Comparison of ENCODE assay signal across 13 cellular contexts in the genomic region with DNA sequence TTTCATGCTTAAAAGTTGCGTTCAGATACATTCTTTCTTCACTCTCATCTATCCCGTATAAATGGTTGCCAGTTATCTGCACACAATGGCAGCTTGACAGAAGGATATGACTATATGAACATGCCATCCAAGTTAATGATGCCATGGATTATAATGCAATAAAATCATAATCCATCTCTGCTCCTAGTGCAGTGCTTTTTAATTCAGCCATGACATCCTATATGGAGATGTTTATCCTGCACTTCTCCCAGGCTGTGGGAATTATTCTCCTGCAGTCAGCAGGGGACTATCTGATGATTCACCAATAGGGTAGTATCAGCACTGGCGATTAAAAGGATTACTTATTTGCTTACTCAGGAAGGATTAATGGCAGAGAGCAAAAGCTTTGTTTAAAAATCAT.
DNase-seq lines count a peak whose midpoint lies in the region; FAIRE-seq and TF ChIP-seq lines count a peak whose summit lies in the region.
"Had no signal": no experiment of that assay in that cellular context is flagged by ENCODE, and none has a peak within 500 bp of the region (broad histone marks: within the 10 kb centered on the region; RNA-seq: fewer than 3 reads in every experiment).

No MANE protein-coding gene starts in this region.

- peak overlapping the region; percentile 47 for H3K4me2 ChIP-seq in astrocyte (ENCODE audit: low read length)

- H3K27me3 Mint-ChIP-seq in astrocyte (ENCODE audit: low read depth, unreplicated experiment): peaks cover 3% of the 10 kb centered on the region
- H3K27me3 Mint-ChIP-seq: B cell had no signal

- H3K36me3 ChIP-seq in astrocyte (ENCODE audit: insufficient read depth, low read length): no peaks in the 10 kb centered on the region
- H3K36me3 ChIP-seq in kidney epithelial cell (ENCODE audit: control insufficient read depth, insufficient read depth, low read length): no peaks in the 10 kb centered on the region
- H3K36me3 ChIP-seq in left ventricle myocardium inferior: no peaks in the 10 kb centered on the region
- H3K36me3 ChIP-seq: gastroesophageal sphincter, tibial artery had no signal

- no peaks in the 10 kb centered on the region for H3K27me3 ChIP-seq in astrocyte (ENCODE audit: insufficient read depth, low read length)
- no peaks in the 10 kb centered on the region for H3K27me3 ChIP-seq in kidney epithelial cell (ENCODE audit: control insufficient read depth, insufficient read depth, low read length)
- no peaks in the 10 kb centered on the region for H3K27me3 ChIP-seq in left ventricle myocardium inferior (ENCODE audit: low read depth)
- H3K27me3 ChIP-seq: gastroesophageal sphincter, tibial artery had no signal

- H3K4me3 ChIP-seq in AG04449 (ENCODE audit: low read depth, low read length): no peak overlapping the region
- H3K4me3 ChIP-seq in astrocyte (ENCODE audit: insufficient read depth, low read depth, low read length): no peak overlapping the region
- H3K4me3 ChIP-seq in kidney epithelial cell (ENCODE audit: low read depth, low read length): no peak overlapping the region
- no peak overlapping the region for H3K4me3 ChIP-seq in left ventricle myocardium inferior
- H3K4me3 ChIP-seq: gastroesophageal sphincter, lung, tibial artery had no signal

- H3K9me3 ChIP-seq in astrocyte (ENCODE audit: insufficient read depth, low read depth, low read length) (no peaks in the 10 kb centered on the region), left ventricle myocardium inferior (replicated peaks) (no peaks in the 10 kb centered on the region)
- H3K9me3 ChIP-seq: gastroesophageal sphincter, tibial artery had no signal

- no peaks in the 10 kb centered on the region for H3K36me3 Mint-ChIP-seq in astrocyte (ENCODE audit: low read depth, unreplicated experiment)

- POLR2A ChIA-PET in AG04449 (lab: Yijun Ruan, JAX): interaction anchor here (0.6 kb wide), 1 partner anchor 81 kb away, joined by 3 read pairs; no protein-coding TSS in a partner anchor

- FAIRE-seq in astrocyte (lab: Jason Lieb, UNC): no peak

- H3K27ac Mint-ChIP-seq in astrocyte (ENCODE audit: unreplicated experiment): no peak overlapping the region
- H3K27ac Mint-ChIP-seq: B cell had no signal

- H3K9ac ChIP-seq in astrocyte (ENCODE audit: low read length): no peak overlapping the region

- CTCF ChIA-PET in AG04449 (lab: Yijun Ruan, JAX): interaction anchor here (0.9 kb wide), 1 partner anchor 9 kb away, joined by 3 read pairs; no protein-coding TSS in a partner anchor

- no peak overlapping the region for H3K27ac ChIP-seq in astrocyte (ENCODE audit: low read depth, low read length)
- H3K27ac ChIP-seq in left ventricle myocardium inferior (replicated peaks): no peak overlapping the region
- H3K27ac ChIP-seq: gastroesophageal sphincter, tibial artery had no signal

- TF ChIP-seq CTCF in AG04449 (IDR thresholded peaks at IDR 0.05; ENCODE audit: insufficient read depth, low read length, missing control alignments) (no peak), astrocyte (IDR thresholded peaks at IDR 0.05; ENCODE audit: insufficient read depth, low read depth, low read length) (no peak), kidney epithelial cell (IDR thresholded peaks at IDR 0.05; ENCODE audit: insufficient read depth, low read length, poor library complexity, severe bottlenecking) (no peak), left ventricle myocardium inferior (IDR thresholded peaks at IDR 0.05; ENCODE audit: borderline replicate concordance) (no peak)

- intact Hi-C loops in left ventricle myocardium inferior (cut with micrococcal nuclease): no loop called here

- H4K20me1 ChIP-seq in astrocyte (ENCODE audit: insufficient read depth, low read length): no peaks in the 10 kb centered on the region

- H3K4me3 Mint-ChIP-seq in astrocyte (ENCODE audit: unreplicated experiment): no peak overlapping the region
- H3K4me3 Mint-ChIP-seq: B cell had no signal

- no peaks in the 10 kb centered on the region for H3K9me3 Mint-ChIP-seq in astrocyte (ENCODE audit: unreplicated experiment)

- peak; percentile 36 for DNase-seq in AG04449 (ENCODE audit: low read depth, low spot score)
- peak; percentile 69 for DNase-seq in HT1080 (ENCODE audit: low read depth)
- DNase-seq in astrocyte (ENCODE audit: low read depth): peak; percentile 48
- peak; percentile 61 for DNase-seq in kidney epithelial cell (ENCODE audit: low read depth)
- no peak for DNase-seq in NAMALWA (ENCODE audit: low spot score)
- DNase-seq in NCI-H2029 treated with DMSO at 0.1 percent for 48 hours (lab: John Stamatoyannopoulos, UW): no peak
- no peak for DNase-seq in left ventricle myocardium inferior
- no peak for DNase-seq in germinal center (ENCODE audit: low spot score)
- DNase-seq: NCI-H1930, tibial artery had no signal

- H2AFZ ChIP-seq in astrocyte (ENCODE audit: low read depth, low read length): no peak overlapping the region

- H3K4me1 Mint-ChIP-seq in astrocyte (ENCODE audit: low read depth, unreplicated experiment): no peaks in the 10 kb centered on the region
- H3K4me1 Mint-ChIP-seq: B cell had no signal

- H3K4me1 ChIP-seq in astrocyte (ENCODE audit: insufficient read depth, low read length): no peaks in the 10 kb centered on the region
- H3K4me1 ChIP-seq in left ventricle myocardium inferior: no peaks in the 10 kb centered on the region
- H3K4me1 ChIP-seq: gastroesophageal sphincter, tibial artery had no signal

- H3K79me2 ChIP-seq in astrocyte (ENCODE audit: insufficient read depth, low read length): no peaks in the 10 kb centered on the region

Comparison
In these comparisons a context has a peak if more than half of its experiments do, and no peak if none do; other contexts are left out.
1. DNase-seq: peak in AG04449 (single experiment), HT1080 (single experiment), astrocyte (single experiment) and kidney epithelial cell (single experiment); none in NAMALWA (single experiment), NCI-H2029 treated with DMSO at 0.1 percent for 48 hours (single experiment), left ventricle myocardium inferior (single experiment) and germinal center (single experiment).